In genomic region chr7:106952658-106953231, GRCh38 we compare ENCODE assay signal across 15 cellular contexts.
DNase-seq lines count a peak whose midpoint lies in the region; ATAC-seq, FAIRE-seq and TF ChIP-seq lines count a peak whose summit lies in the region.
"Had no signal": no experiment of that assay in that cellular context is flagged by ENCODE, and none has a peak within 500 bp of the region (broad histone marks: within the 10 kb centered on the region; RNA-seq: fewer than 3 reads in every experiment).

No MANE protein-coding gene starts in this region.

- peak overlapping the region; percentile 36 for H2AFZ ChIP-seq in neural progenitor cell (replicated peaks)

- no peaks in the 10 kb centered on the region for H3K36me3 ChIP-seq in neural progenitor cell
- H3K36me3 ChIP-seq: SJSA1 had no signal

- no peaks in the 10 kb centered on the region for H3K36me3 Mint-ChIP-seq in neural progenitor cell

- peak; percentile 87 for DNase-seq in CD1c-positive myeloid dendritic cell (ENCODE audit: extremely low spot score)
- DNase-seq in SKM-1 (lab: John Stamatoyannopoulos, UW; ENCODE audit: unreplicated experiment): peak; percentile 41
- peak in 34 of 42 donors; percentile 20 to 89 (median 52) for DNase-seq in head of caudate nucleus
- DNase-seq in neural progenitor cell (ENCODE audit: low spot score): no peak
- no peak for DNase-seq in urothelium cell line (ENCODE audit: low spot score)
- DNase-seq in DMS53 treated with DMSO at 0.1 percent for 48 hours (lab: John Stamatoyannopoulos, UW; ENCODE audit: unreplicated experiment): no peak
- DNase-seq: amniotic stem cell, NCI-H1436 had no signal

- no peak overlapping the region for H3K9ac ChIP-seq in neural progenitor cell

- no peaks in the 10 kb centered on the region for H3K79me2 ChIP-seq in neural progenitor cell (ENCODE audit: low read depth)

- no peaks in the 10 kb centered on the region for H3K27me3 ChIP-seq in neural progenitor cell
- H3K27me3 ChIP-seq: SJSA1 had no signal

- no peak for FAIRE-seq in urothelium cell line (lab: Jason Lieb, UNC)
- FAIRE-seq: frontal cortex, HTR-8/SVneo had no signal

- H3K9me3 ChIP-seq in neural progenitor cell (ENCODE audit: low read depth): no peaks in the 10 kb centered on the region
- H3K9me3 ChIP-seq: SJSA1 had no signal

- no peaks in the 10 kb centered on the region for H3K4me1 ChIP-seq in neural progenitor cell
- H3K4me1 ChIP-seq: SJSA1 had no signal

- no peak overlapping the region for H3K4me2 ChIP-seq in neural progenitor cell

- ATAC-seq in GM21528 (IDR thresholded peaks at IDR 0.05; ENCODE audit: low FRiP score, unreplicated experiment) (no peak), GM19395 (IDR thresholded peaks at IDR 0.05; ENCODE audit: unreplicated experiment) (no peak)
- ATAC-seq: activated CD4-positive, CD25-positive, alpha-beta regulatory T cell treated with anti-CD3 and anti-CD28 coated beads, Interleukin-2, amount 50 U/mL, for 24 hours had no signal

- no peak overlapping the region for H3K4me3 ChIP-seq in neural progenitor cell
- H3K4me3 ChIP-seq: SJSA1 had no signal

- H4K20me1 ChIP-seq in neural progenitor cell (ENCODE audit: low read depth): no peaks in the 10 kb centered on the region

- TF ChIP-seq CTCF in neural progenitor cell (IDR thresholded peaks at IDR 0.05): no peak

- no peaks in the 10 kb centered on the region for H3F3A ChIP-seq in neural progenitor cell (ENCODE audit: low read depth)

- intact Hi-C loops in head of caudate nucleus (cut with DNase I): no loop called here

- H3K27me3 Mint-ChIP-seq in neural progenitor cell (ENCODE audit: insufficient read depth, low read depth): peaks cover 2% of the 10 kb centered on the region

- H3K9me3 Mint-ChIP-seq in neural progenitor cell: no peaks in the 10 kb centered on the region

- H3K27ac ChIP-seq in neural progenitor cell: no peak overlapping the region
- H3K27ac ChIP-seq: SJSA1 had no signal

- no peak overlapping the region for H3K27ac Mint-ChIP-seq in neural progenitor cell
- H3K27ac Mint-ChIP-seq: B cell had no signal

- no peak overlapping the region for H3K4me3 Mint-ChIP-seq in neural progenitor cell
- H3K4me3 Mint-ChIP-seq: B cell had no signal

- H3K4me1 Mint-ChIP-seq in neural progenitor cell: peaks cover 7% of the 10 kb centered on the region
- H3K4me1 Mint-ChIP-seq: B cell had no signal

Comparison
In these comparisons a context has a peak if more than half of its experiments do, and no peak if none do; other contexts are left out.
1. DNase-seq: peak in CD1c-positive myeloid dendritic cell (single experiment), SKM-1 (single experiment) and head of caudate nucleus (34 of 42); none in neural progenitor cell (single experiment), urothelium cell line (single experiment) and DMS53 treated with DMSO at 0.1 percent for 48 hours (single experiment).